Comparison of ENCODE assay signal across 1 cellular context in the genomic region with DNA sequence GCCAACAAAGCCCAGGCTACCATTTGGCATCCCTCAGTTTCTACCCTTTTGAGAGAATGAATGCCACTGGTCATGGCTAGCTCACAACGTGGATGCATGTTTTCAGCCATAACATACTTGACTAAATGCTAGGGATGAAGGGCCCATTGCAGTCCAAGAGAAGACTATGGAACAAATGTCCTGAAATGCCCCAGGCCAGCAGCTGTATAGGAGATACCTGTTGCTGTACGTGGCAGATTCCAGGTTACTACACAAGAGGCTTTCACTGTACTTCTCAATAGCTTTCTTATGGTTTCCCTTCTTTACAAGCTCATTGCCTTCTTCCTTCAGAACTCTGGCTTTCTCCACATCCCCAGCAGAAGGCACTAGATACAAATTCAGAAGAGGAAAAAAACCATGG.
A peak's percentile ranks its signal among the peaks of the same experiment; 100 is the strongest.
TF ChIP-seq lines count a peak whose summit lies in the region.

No MANE protein-coding gene starts in this region.

TF ChIP-seq in HepG2, 621 proteins besides CTCF, POLR2A, EP300 and RAD21:
- no peak for TF ChIP-seq ZSCAN22 (CRISPR knock-in tag; IDR thresholded peaks at IDR 0.05)
- 0 out of 2 replicates have a peak, but pooled peaks have one; percentile 39 for TF ChIP-seq RBFOX2 (IDR thresholded peaks at IDR 0.05; ENCODE audit: low read depth, low read length)
- peak; percentile 24; the same call in 1 of the 2 replicates for TF ChIP-seq POLR2G (IDR thresholded peaks at IDR 0.05; ENCODE audit: low read depth, low read length)
- TF ChIP-seq CEBPB (IDR thresholded peaks at IDR 0.05; ENCODE audit: borderline replicate concordance, low read depth, low read length): no peak
- no peak for TF ChIP-seq ZHX1 (CRISPR knock-in tag; IDR thresholded peaks at IDR 0.05; ENCODE audit: low read depth)
- no peak for TF ChIP-seq NR2F2 (IDR thresholded peaks at IDR 0.05; ENCODE audit: borderline replicate concordance, low read depth)
- peak; percentile 31 for TF ChIP-seq AGO2 (optimal IDR thresholded peaks at IDR 0.05; ENCODE audit: low read depth, low read length)
- no peak for TF ChIP-seq FOXA3 (CRISPR knock-in tag; IDR thresholded peaks at IDR 0.05)
- no peak for TF ChIP-seq ZNF121 (CRISPR knock-in tag; IDR thresholded peaks at IDR 0.05)
